In genomic region chr7:150948791-150949251, GRCh38 we compare ENCODE assay signal across 23 cellular contexts. TPM values are rescaled to one million over a fixed set of nuclear protein-coding genes. Genes with fewer than 3 reads are reported as not detected.
DNase-seq lines count a peak whose midpoint lies in the region; ATAC-seq and TF ChIP-seq lines count a peak whose summit lies in the region.
"Had no signal": no experiment of that assay in that cellular context is flagged by ENCODE, and none has a peak within 500 bp of the region (broad histone marks: within the 10 kb centered on the region; RNA-seq: fewer than 3 reads in every experiment).

No MANE protein-coding gene starts in this region.

- H3K36me3 Mint-ChIP-seq in natural killer cell treated with Interleukin-12 subunit alpha and Interleukin-12 subunit beta and Interleukin-15 and Interleukin-18, amount 100 ng/mL, for 72 hours: no peaks in the 10 kb centered on the region
- H3K36me3 Mint-ChIP-seq in natural killer cell: no peaks in the 10 kb centered on the region
- H3K36me3 Mint-ChIP-seq in activated CD4-positive, alpha-beta memory T cell treated with anti-CD3 and anti-CD28 coated beads for 36 hours: peaks cover 2% of the 10 kb centered on the region
- H3K36me3 Mint-ChIP-seq: naive B cell had no signal

- H3K23ac ChIP-seq in mesendoderm (ENCODE audit: low read length): peak overlapping the region; percentile 37

- peak; percentile 21 for DNase-seq in activated CD4-positive, CD25-positive, alpha-beta regulatory T cell treated with anti-CD3 and anti-CD28 coated beads, Interleukin-2, amount 50 U/mL, for 72 hours
- no peak for DNase-seq in activated CD4-positive, CD25-positive, alpha-beta regulatory T cell (lab: John Stamatoyannopoulos, UW)
- peak; percentile 51 for DNase-seq in natural killer cell treated with Interleukin-12 subunit alpha and Interleukin-12 subunit beta and Interleukin-15 and Interleukin-18, amount 100 ng/mL, for 72 hours (ENCODE audit: low spot score)
- DNase-seq in natural killer cell (no peak), mesendoderm (no peak), upper lobe of right lung (peak; percentile 61), KBM-7 (no peak)
- DNase-seq in activated CD4-positive, alpha-beta memory T cell treated with anti-CD3 and anti-CD28 coated beads for 36 hours: no peak
- DNase-seq: 8988T; activated CD4-positive, alpha-beta T cell treated with anti-CD3 and anti-CD28 coated beads, Interleukin-2, amount 50 U/mL, for 48 hours; GM23248; Karpas-422; naive B cell; NCI-H1048; NCI-H2029 treated with DMSO at 0.1 percent for 48 hours; NK-92 treated with Interleukin-12 subunit alpha and Interleukin-12 subunit beta, amount 100 ng/mL, for 24 hours; stimulated activated CD4-positive, alpha-beta T cell treated with anti-CD3 and anti-CD28 coated beads, Interleukin-4, amount 100 ng/mL, for 1 hour had no signal

- no peak overlapping the region for H3K27ac Mint-ChIP-seq in natural killer cell treated with Interleukin-12 subunit alpha and Interleukin-12 subunit beta and Interleukin-15 and Interleukin-18, amount 100 ng/mL, for 72 hours
- no peak overlapping the region for H3K27ac Mint-ChIP-seq in natural killer cell
- H3K27ac Mint-ChIP-seq in activated CD4-positive, alpha-beta memory T cell treated with anti-CD3 and anti-CD28 coated beads for 36 hours: no peak overlapping the region
- H3K27ac Mint-ChIP-seq: activated T-helper 17 cell treated with anti-CD3 and anti-CD28 coated beads, Interleukin-2, amount 50 U/mL, for 72 hours; B cell; naive B cell had no signal

- no peaks in the 10 kb centered on the region for H3K27me3 ChIP-seq in mesendoderm (ENCODE audit: insufficient read depth, low read length, poor library complexity)
- H3K27me3 ChIP-seq in upper lobe of right lung: peaks cover 12% of the 10 kb centered on the region
- H3K27me3 ChIP-seq: uterus had no signal

- intact Hi-C loops in natural killer cell (cut with micrococcal nuclease): no loop called here
- intact Hi-C loops in upper lobe of right lung (cut with DNase I): no loop called here
- intact Hi-C loops in activated CD4-positive, alpha-beta memory T cell treated with anti-CD3 and anti-CD28 coated beads for 36 hours (cut with micrococcal nuclease): no loop called here

- H3K4me2 ChIP-seq in mesendoderm (ENCODE audit: low read length): no peak overlapping the region

- H3K27me3 Mint-ChIP-seq in natural killer cell treated with Interleukin-12 subunit alpha and Interleukin-12 subunit beta and Interleukin-15 and Interleukin-18, amount 100 ng/mL, for 72 hours: peaks cover 5 to 8% of the 10 kb centered on the region in 2 donors
- peaks cover 0 to 8% of the 10 kb centered on the region in 2 donors for H3K27me3 Mint-ChIP-seq in natural killer cell (ENCODE audit: low read depth in 2 of 2)
- H3K27me3 Mint-ChIP-seq in activated CD4-positive, alpha-beta memory T cell treated with anti-CD3 and anti-CD28 coated beads for 36 hours: peaks cover 10% of the 10 kb centered on the region
- H3K27me3 Mint-ChIP-seq: activated T-helper 17 cell treated with anti-CD3 and anti-CD28 coated beads, Interleukin-2, amount 50 U/mL, for 72 hours had no signal

- no peak for ATAC-seq in natural killer cell treated with Interleukin-12 subunit alpha and Interleukin-12 subunit beta and Interleukin-15 and Interleukin-18, amount 100 ng/mL, for 72 hours
- ATAC-seq in natural killer cell (no peak), upper lobe of right lung (no peak)
- ATAC-seq: activated T-helper 17 cell treated with anti-CD3 and anti-CD28 coated beads, Interleukin-2, amount 50 U/mL, for 72 hours had no signal

- no CpG with 5 or more reads among the region's 15 CpGs for WGBS in mesendoderm (ENCODE audit: extremely low coverage, insufficient coverage, low lambda C conversion rate)

- H3K9me3 Mint-ChIP-seq in natural killer cell treated with Interleukin-12 subunit alpha and Interleukin-12 subunit beta and Interleukin-15 and Interleukin-18, amount 100 ng/mL, for 72 hours: no peaks in the 10 kb centered on the region
- H3K9me3 Mint-ChIP-seq in natural killer cell: no peaks in the 10 kb centered on the region
- H3K9me3 Mint-ChIP-seq in activated CD4-positive, alpha-beta memory T cell treated with anti-CD3 and anti-CD28 coated beads for 36 hours: no peaks in the 10 kb centered on the region
- H3K9me3 Mint-ChIP-seq: activated T-helper 17 cell treated with anti-CD3 and anti-CD28 coated beads, Interleukin-2, amount 50 U/mL, for 72 hours; naive B cell had no signal

- in situ Hi-C loops in KBM-7 (cut with MboI; ENCODE audit: low pct_unique_long_range_greater_than_20kb, low sequenced_read_pairs): no loop called here

- H3K36me3 ChIP-seq in mesendoderm (ENCODE audit: control insufficient read depth, insufficient read depth, low read length): no peaks in the 10 kb centered on the region
- no peaks in the 10 kb centered on the region for H3K36me3 ChIP-seq in upper lobe of right lung
- H3K36me3 ChIP-seq: uterus had no signal

- H3K4ac ChIP-seq in mesendoderm (ENCODE audit: low read depth, low read length): no peak overlapping the region

- no peak overlapping the region for H2BK120ac ChIP-seq in mesendoderm (ENCODE audit: low read depth, low read length)

- H3K18ac ChIP-seq in mesendoderm (ENCODE audit: low read length): no peak overlapping the region

- no peak overlapping the region for H3K4me3 Mint-ChIP-seq in natural killer cell treated with Interleukin-12 subunit alpha and Interleukin-12 subunit beta and Interleukin-15 and Interleukin-18, amount 100 ng/mL, for 72 hours
- H3K4me3 Mint-ChIP-seq in natural killer cell: no peak overlapping the region
- H3K4me3 Mint-ChIP-seq in activated CD4-positive, alpha-beta memory T cell treated with anti-CD3 and anti-CD28 coated beads for 36 hours: no peak overlapping the region
- H3K4me3 Mint-ChIP-seq: activated T-helper 17 cell treated with anti-CD3 and anti-CD28 coated beads, Interleukin-2, amount 50 U/mL, for 72 hours; B cell; naive B cell had no signal

- peaks cover 13% of the 10 kb centered on the region for H3K4me1 ChIP-seq in mesendoderm (ENCODE audit: control insufficient read depth, low read depth, low read length)
- no peaks in the 10 kb centered on the region for H3K4me1 ChIP-seq in upper lobe of right lung

- no peak overlapping the region for H3K27ac ChIP-seq in mesendoderm (ENCODE audit: low read depth, low read length)
- no peak overlapping the region for H3K27ac ChIP-seq in upper lobe of right lung
- H3K27ac ChIP-seq: GM23248, skin epidermis, uterus had no signal

- H3K79me1 ChIP-seq in mesendoderm (ENCODE audit: low read length): no peaks in the 10 kb centered on the region

- no peak overlapping the region for H2AK5ac ChIP-seq in mesendoderm (ENCODE audit: low read length)

- no peak overlapping the region for H4K8ac ChIP-seq in mesendoderm (ENCODE audit: low read depth, low read length)

- H3K4me3 ChIP-seq in mesendoderm (ENCODE audit: low read length): no peak overlapping the region
- H3K4me3 ChIP-seq in upper lobe of right lung: no peak overlapping the region
- H3K4me3 ChIP-seq: GM23248, skin epidermis, uterus had no signal

- H2BK5ac ChIP-seq in mesendoderm (ENCODE audit: low read length): no peak overlapping the region

- CTCF ChIA-PET in activated CD4-positive, alpha-beta memory T cell treated with anti-CD3 and anti-CD28 coated beads for 36 hours (lab: Charles Lee): interaction anchor here (0.6 to 2.3 kb wide), 4 partner anchors 14 to 810 kb away, joined by 3 to 7 read pairs (median 4); no protein-coding TSS in a partner anchor

- H3K9ac ChIP-seq in mesendoderm (ENCODE audit: low read length): no peak overlapping the region
- H3K9ac ChIP-seq: GM23248 had no signal

- H3K4me1 Mint-ChIP-seq in natural killer cell treated with Interleukin-12 subunit alpha and Interleukin-12 subunit beta and Interleukin-15 and Interleukin-18, amount 100 ng/mL, for 72 hours (ENCODE audit: low read depth in 2 of 2): no peaks in the 10 kb centered on the region
- no peaks in the 10 kb centered on the region for H3K4me1 Mint-ChIP-seq in natural killer cell
- no peaks in the 10 kb centered on the region for H3K4me1 Mint-ChIP-seq in activated CD4-positive, alpha-beta memory T cell treated with anti-CD3 and anti-CD28 coated beads for 36 hours (ENCODE audit: low read depth)
- H3K4me1 Mint-ChIP-seq: activated T-helper 17 cell treated with anti-CD3 and anti-CD28 coated beads, Interleukin-2, amount 50 U/mL, for 72 hours; B cell had no signal

- peak overlapping the region; percentile 78 for H3K56ac ChIP-seq in mesendoderm (ENCODE audit: low read length)

- H3K79me2 ChIP-seq in mesendoderm (ENCODE audit: control insufficient read depth, insufficient read depth, low read length): no peaks in the 10 kb centered on the region

- POLR2A ChIA-PET in activated CD4-positive, alpha-beta memory T cell treated with anti-CD3 and anti-CD28 coated beads for 36 hours (lab: Charles Lee): no interaction called here

- H2BK15ac ChIP-seq in mesendoderm (replicated peaks; ENCODE audit: low read depth): no peak overlapping the region

- TF ChIP-seq CTCF in natural killer cell (IDR thresholded peaks at IDR 0.05): no peak
- no peak for TF ChIP-seq CTCF in upper lobe of right lung (IDR thresholded peaks at IDR 0.05)

- no peak overlapping the region for H4K5ac ChIP-seq in mesendoderm (ENCODE audit: low read length)

- H3K9me3 ChIP-seq in upper lobe of right lung: no peaks in the 10 kb centered on the region
- H3K9me3 ChIP-seq: uterus had no signal

RNA-seq across cellular contexts. Expression of gene KCNH2, which starts 29.3 kb away (rescaled TPM):
- total RNA-seq in natural killer cell treated with Interleukin-12 subunit alpha and Interleukin-12 subunit beta and Interleukin-15 and Interleukin-18, amount 100 ng/mL, for 72 hours: under 1 TPM in 1 of 2 donors, not detected in 1; 0.22 TPM
- total RNA-seq in natural killer cell (under 1 TPM in 2 of 3 donors, not detected in 1; 0.39 to 0.60 TPM), upper lobe of right lung (3.6 TPM)
- polyA plus RNA-seq in mesendoderm (2013, experiment 1 of 2): 0.93 TPM
- 0.73 TPM for polyA plus RNA-seq in mesendoderm (2013, experiment 2 of 2)
- under 1 TPM; 0.34 to 0.45 TPM for total RNA-seq in activated CD4-positive, alpha-beta memory T cell treated with anti-CD3 and anti-CD28 coated beads for 36 hours
- total RNA-seq: glomerular endothelial cell, GM23248, lung microvascular endothelial cell had no signal
- polyA plus RNA-seq: GM23248 had no signal

RNA-seq across cellular contexts. Expression of gene NOS3, which starts 42.0 kb away (rescaled TPM):
- 1 to 10 TPM; 1.2 to 8.0 TPM for total RNA-seq in natural killer cell treated with Interleukin-12 subunit alpha and Interleukin-12 subunit beta and Interleukin-15 and Interleukin-18, amount 100 ng/mL, for 72 hours
- total RNA-seq in natural killer cell: 1 to 10 TPM; 2.6 to 5.9 (median 3.8) TPM
- 2.6 TPM for polyA plus RNA-seq in mesendoderm (2013, experiment 1 of 2)
- 2.6 TPM for polyA plus RNA-seq in mesendoderm (2013, experiment 2 of 2)
- 42.9 TPM for total RNA-seq in upper lobe of right lung
- 10 to 100 TPM; 10.4 to 13.2 TPM for total RNA-seq in activated CD4-positive, alpha-beta memory T cell treated with anti-CD3 and anti-CD28 coated beads for 36 hours

Comparison
In these comparisons a context has a peak if more than half of its experiments do, and no peak if none do; other contexts are left out.
1. DNase-seq: peak in activated CD4-positive, CD25-positive, alpha-beta regulatory T cell treated with anti-CD3 and anti-CD28 coated beads, Interleukin-2, amount 50 U/mL, for 72 hours (single experiment), natural killer cell treated with Interleukin-12 subunit alpha and Interleukin-12 subunit beta and Interleukin-15 and Interleukin-18, amount 100 ng/mL, for 72 hours (single experiment) and upper lobe of right lung (single experiment); none in activated CD4-positive, CD25-positive, alpha-beta regulatory T cell (0 of 4), natural killer cell (single experiment), mesendoderm (single experiment), KBM-7 (single experiment) and activated CD4-positive, alpha-beta memory T cell treated with anti-CD3 and anti-CD28 coated beads for 36 hours (single experiment).